In genomic region chr10:85596389-85596788, GRCh38 we compare ENCODE assay signal across 23 cellular contexts.
DNase-seq lines count a peak whose midpoint lies in the region; FAIRE-seq and TF ChIP-seq lines count a peak whose summit lies in the region.
"Had no signal": no experiment of that assay in that cellular context is flagged by ENCODE, and none has a peak within 500 bp of the region (broad histone marks: within the 10 kb centered on the region; RNA-seq: fewer than 3 reads in every experiment).

No MANE protein-coding gene starts in this region.

- WGBS in esophagus muscularis mucosa: 77% methylated on average over 2 of the region's 2 CpGs
- WGBS in transverse colon (ENCODE audit: low coverage in 1 of 2), 2 donors: 82 to 100% methylated on average over 1 to 2 of the region's 2 CpGs

- no peak overlapping the region for H3K4me3 ChIP-seq in esophagus muscularis mucosa
- H3K4me3 ChIP-seq in transverse colon: no peak overlapping the region
- H3K4me3 ChIP-seq: GM12878 had no signal

- H3K4me3 Mint-ChIP-seq in osteocyte (ENCODE audit: unreplicated experiment): no peak overlapping the region
- no peak overlapping the region for H3K4me3 Mint-ChIP-seq in endothelial cell (ENCODE audit: unreplicated experiment)
- H3K4me3 Mint-ChIP-seq: CD4-positive, CD25-positive, alpha-beta regulatory T cell; CD8-positive, alpha-beta memory T cell; H9 had no signal

- no peak overlapping the region for H3K27ac Mint-ChIP-seq in osteocyte (ENCODE audit: unreplicated experiment)
- H3K27ac Mint-ChIP-seq in endothelial cell (ENCODE audit: unreplicated experiment): no peak overlapping the region
- H3K27ac Mint-ChIP-seq: CD8-positive, alpha-beta memory T cell; H9 had no signal

- intact Hi-C loops in esophagus muscularis mucosa (cut with DNase I) (no loop called here), transverse colon (cut with DNase I; ENCODE audit: low total_unique reads) (no loop called here)

- in situ Hi-C loops in transverse colon (cut with MboI; ENCODE audit: low pct_ligation_motif_present in 1 of 4, low pct_unique_long_range_greater_than_20kb in 1 of 4, low sequenced_read_pairs in 3 of 4): no loop called here

- H3K9me3 Mint-ChIP-seq in osteocyte (ENCODE audit: unreplicated experiment) (no peaks in the 10 kb centered on the region), endothelial cell (ENCODE audit: unreplicated experiment) (peaks cover 14% of the 10 kb centered on the region)
- H3K9me3 Mint-ChIP-seq: CD8-positive, alpha-beta memory T cell; H9 had no signal

- TF ChIP-seq POLR2A in esophagus muscularis mucosa (IDR thresholded peaks at IDR 0.05; ENCODE audit: low read depth) (no peak), GM12892 (IDR thresholded peaks at IDR 0.05; ENCODE audit: low read depth, low read length) (no peak), transverse colon (IDR thresholded peaks at IDR 0.05) (no peak)

- H3K9me3 ChIP-seq in esophagus muscularis mucosa: no peaks in the 10 kb centered on the region
- no peaks in the 10 kb centered on the region for H3K9me3 ChIP-seq in transverse colon
- H3K9me3 ChIP-seq: BE2C had no signal

- H3K36me3 ChIP-seq in esophagus muscularis mucosa: no peaks in the 10 kb centered on the region
- no peaks in the 10 kb centered on the region for H3K36me3 ChIP-seq in transverse colon
- H3K36me3 ChIP-seq: BE2C had no signal

- no peak for FAIRE-seq in GM12892 (lab: Jason Lieb, UNC)
- FAIRE-seq: A204.1, GM12878, GM19239, H1, HTR-8/SVneo had no signal

- TF ChIP-seq CTCF in esophagus muscularis mucosa (IDR thresholded peaks at IDR 0.05) (no peak), osteocyte (IDR thresholded peaks at IDR 0.05) (no peak), transverse colon (IDR thresholded peaks at IDR 0.05) (no peak), endothelial cell (IDR thresholded peaks at IDR 0.05; ENCODE audit: unreplicated experiment) (no peak)

- no peaks in the 10 kb centered on the region for H3K4me1 ChIP-seq in esophagus muscularis mucosa
- no peaks in the 10 kb centered on the region for H3K4me1 ChIP-seq in transverse colon
- H3K4me1 ChIP-seq: BE2C had no signal

- DNase-seq in NCI-H146 (lab: John Stamatoyannopoulos, UW) (peak; percentile 38), NCI-H146 treated with DMSO at 0.1 percent for 48 hours (lab: John Stamatoyannopoulos, UW; ENCODE audit: unreplicated experiment) (peak; percentile 11), esophagus muscularis mucosa (ENCODE audit: extremely low spot score) (peak; percentile 88), osteocyte (ENCODE audit: extremely low spot score, unreplicated experiment) (peak; percentile 73), GM12892 (ENCODE audit: insufficient read length) (no peak), transverse colon (no peak), endothelial cell (ENCODE audit: low spot score) (no peak)
- DNase-seq: ACHN; BE2C; C1 segment of cervical spinal cord; CD4-positive, CD25-positive, alpha-beta regulatory T cell; CD8-positive, alpha-beta memory T cell; COR-L47; DMS 273 treated with DMSO at 0.1 percent for 48 hours; DMS53; DND-41; EL; H9 had no signal

- H3K36me3 Mint-ChIP-seq in osteocyte (ENCODE audit: unreplicated experiment): no peaks in the 10 kb centered on the region
- peaks cover 6% of the 10 kb centered on the region for H3K36me3 Mint-ChIP-seq in endothelial cell (ENCODE audit: low read depth, unreplicated experiment)
- H3K36me3 Mint-ChIP-seq: CD4-positive, CD25-positive, alpha-beta regulatory T cell had no signal

- no peaks in the 10 kb centered on the region for H3K27me3 Mint-ChIP-seq in osteocyte (ENCODE audit: unreplicated experiment)
- peaks cover 5% of the 10 kb centered on the region for H3K27me3 Mint-ChIP-seq in endothelial cell (ENCODE audit: unreplicated experiment)
- H3K27me3 Mint-ChIP-seq: CD4-positive, CD25-positive, alpha-beta regulatory T cell had no signal

- TF ChIP-seq EP300 in esophagus muscularis mucosa (IDR thresholded peaks at IDR 0.05): no peak
- no peak for TF ChIP-seq EP300 in transverse colon (IDR thresholded peaks at IDR 0.05; ENCODE audit: low read depth)

- H3K27me3 ChIP-seq in esophagus muscularis mucosa (no peaks in the 10 kb centered on the region), transverse colon (no peaks in the 10 kb centered on the region)
- H3K27me3 ChIP-seq: BE2C had no signal

- H3K4me1 Mint-ChIP-seq in osteocyte (ENCODE audit: unreplicated experiment): no peaks in the 10 kb centered on the region
- no peaks in the 10 kb centered on the region for H3K4me1 Mint-ChIP-seq in endothelial cell (ENCODE audit: unreplicated experiment)

- no peak overlapping the region for H3K27ac ChIP-seq in esophagus muscularis mucosa (replicated peaks in 1 of 4)
- H3K27ac ChIP-seq in transverse colon: no peak overlapping the region

Comparison
In these comparisons a context has a peak if more than half of its experiments do, and no peak if none do; other contexts are left out.
1. DNase-seq: peak in NCI-H146 (single experiment), NCI-H146 treated with DMSO at 0.1 percent for 48 hours (single experiment), esophagus muscularis mucosa (single experiment) and osteocyte (single experiment); none in GM12892 (single experiment), transverse colon (single experiment) and endothelial cell (single experiment).